In genomic region chr2:98730851-98731708, GRCh38 we compare ENCODE assay signal across 8 cellular contexts. TPM values are rescaled to one million over a fixed set of nuclear protein-coding genes. Genes with fewer than 3 reads are reported as not detected.
DNase-seq lines count a peak whose midpoint lies in the region; ATAC-seq and TF ChIP-seq lines count a peak whose summit lies in the region.

TSS of gene MGAT4A (minus strand) at chr2:98731132. CDS start at chr2:98726332, 4,800 bp downstream.

- H3K9me3 ChIP-seq in CD8-positive, alpha-beta memory T cell (ENCODE audit: low read length) = no peaks in the 10 kb centered on the region
- H3K9me3 ChIP-seq in heart left ventricle = no peaks in the 10 kb centered on the region
- no peaks in the 10 kb centered on the region for H3K9me3 ChIP-seq in upper lobe of right lung

- 0 to 1% (median 0%) methylated on average over 8 to 133 of the region's 133 CpGs for WGBS in heart left ventricle, 4 donors

- H3K27me3 ChIP-seq in CD8-positive, alpha-beta memory T cell (ENCODE audit: insufficient read depth, low read length, poor library complexity, severe bottlenecking) = no peaks in the 10 kb centered on the region
- no peaks in the 10 kb centered on the region for H3K27me3 ChIP-seq in heart left ventricle
- H3K27me3 ChIP-seq in upper lobe of right lung = no peaks in the 10 kb centered on the region

- no peaks in the 10 kb centered on the region for H3K27me3 Mint-ChIP-seq in CD8-positive, alpha-beta memory T cell
- H3K27me3 Mint-ChIP-seq in activated naive CD8-positive, alpha-beta T cell treated with anti-CD3 and anti-CD28 coated beads for 36 hours = no peaks in the 10 kb centered on the region
- H3K27me3 Mint-ChIP-seq in progenitor cell of endocrine pancreas = peaks cover 6% of the 10 kb centered on the region

- H3K4me3 Mint-ChIP-seq in CD8-positive, alpha-beta memory T cell = peak within 1 kb of the TSS; percentile 93 to 97 (median 95)
- peak within 1 kb of the TSS; percentile 88 for H3K4me3 Mint-ChIP-seq in activated naive CD8-positive, alpha-beta T cell treated with anti-CD3 and anti-CD28 coated beads for 36 hours
- H3K4me3 Mint-ChIP-seq in progenitor cell of endocrine pancreas (ENCODE audit: low read depth) = peak within 1 kb of the TSS; percentile 80

- peak within 1 kb of the TSS; percentile 79 to 98 (median 95) for H3K27ac Mint-ChIP-seq in CD8-positive, alpha-beta memory T cell
- H3K27ac Mint-ChIP-seq in activated naive CD8-positive, alpha-beta T cell treated with anti-CD3 and anti-CD28 coated beads for 36 hours = peak within 1 kb of the TSS; percentile 89
- peak within 1 kb of the TSS; percentile 91 for H3K27ac Mint-ChIP-seq in progenitor cell of endocrine pancreas

- peak; percentile 73 to 86 (median 81) for DNase-seq in CD8-positive, alpha-beta memory T cell
- DNase-seq in SKM-1 (lab: John Stamatoyannopoulos, UW; ENCODE audit: unreplicated experiment) (peak; percentile 27), heart left ventricle (peak; percentile 85 to 94 (median 88)), progenitor cell of endocrine pancreas (ENCODE audit: low spot score, unreplicated experiment) (peak; percentile 58), upper lobe of right lung (peak; percentile 92)
- DNase-seq in activated naive CD8-positive, alpha-beta T cell treated with anti-CD3 and anti-CD28 coated beads for 36 hours = peak; percentile 86

- CTCF ChIA-PET in CD8-positive, alpha-beta memory T cell (lab: Charles Lee) = interaction anchor here (1.0 to 5.1 kb wide), 22 partner anchors 11 to 122 kb away, joined by 3 to 33 read pairs (median 4); no protein-coding TSS in a partner anchor

- H3K36me3 Mint-ChIP-seq in CD8-positive, alpha-beta memory T cell = peaks cover 0 to 30% (median 4%) of the 10 kb centered on the region in 3 donors
- H3K36me3 Mint-ChIP-seq in activated naive CD8-positive, alpha-beta T cell treated with anti-CD3 and anti-CD28 coated beads for 36 hours = peaks cover 12% of the 10 kb centered on the region
- H3K36me3 Mint-ChIP-seq in progenitor cell of endocrine pancreas (ENCODE audit: insufficient read depth) = no peaks in the 10 kb centered on the region

- peak in 1 of 2 donors; percentile 95 for TF ChIP-seq POLR2A in heart left ventricle (IDR thresholded peaks at IDR 0.05)

- intact Hi-C loops in heart left ventricle (cut with DNase I) (loop anchor here in 9 of 10 donors (2.0 to 10.0 kb wide), 9 partner anchors 76 to 106 kb away; no protein-coding TSS in a partner anchor), upper lobe of right lung (cut with DNase I) (no loop called here)

- H3K4me3 ChIP-seq in CD8-positive, alpha-beta memory T cell (ENCODE audit: low read length) = peak within 1 kb of the TSS; percentile 72
- H3K4me3 ChIP-seq in heart left ventricle (peak within 1 kb of the TSS; percentile 64 to 98 (median 84)), upper lobe of right lung (peak within 1 kb of the TSS; percentile 82)

- POLR2A ChIA-PET in CD8-positive, alpha-beta memory T cell (lab: Charles Lee) = interaction anchor here (1.0 to 6.4 kb wide), 14 partner anchors 17 to 266 kb away, joined by 3 to 94 read pairs (median 4); no protein-coding TSS in a partner anchor

- H3K4me1 ChIP-seq in CD8-positive, alpha-beta memory T cell (ENCODE audit: insufficient read depth, low read length) = peaks cover 62% of the 10 kb centered on the region
- H3K4me1 ChIP-seq in heart left ventricle (peaks cover 4 to 79% (median 29%) of the 10 kb centered on the region in 12 donors), upper lobe of right lung (peaks cover 33% of the 10 kb centered on the region)

- H3K27ac ChIP-seq in CD8-positive, alpha-beta memory T cell (ENCODE audit: low read depth, low read length) = peak within 1 kb of the TSS; percentile 81
- H3K27ac ChIP-seq in heart left ventricle = peak within 1 kb of the TSS; percentile 75 to 97 (median 94)
- peak within 1 kb of the TSS; percentile 91 for H3K27ac ChIP-seq in upper lobe of right lung

- TF ChIP-seq CTCF in heart left ventricle (IDR thresholded peaks at IDR 0.05) (peak in 1 of 12 donors; percentile 14), progenitor cell of endocrine pancreas (IDR thresholded peaks at IDR 0.05; ENCODE audit: unreplicated experiment) (no peak), upper lobe of right lung (IDR thresholded peaks at IDR 0.05) (no peak)

- H3K36me3 ChIP-seq in CD8-positive, alpha-beta memory T cell (ENCODE audit: insufficient read depth, low read length) = no peaks in the 10 kb centered on the region
- H3K36me3 ChIP-seq in heart left ventricle (no peaks in the 10 kb centered on the region), upper lobe of right lung (no peaks in the 10 kb centered on the region)

- peak; percentile 90 for ATAC-seq in GM19324 (IDR thresholded peaks at IDR 0.05; ENCODE audit: low FRiP score, unreplicated experiment)
- ATAC-seq in HG03520 (IDR thresholded peaks at IDR 0.05; ENCODE audit: unreplicated experiment) = peak; percentile 74
- peak; percentile 57 to 97 (median 92) for ATAC-seq in heart left ventricle
- ATAC-seq in upper lobe of right lung = peak; percentile 96

- H3K4me1 Mint-ChIP-seq in CD8-positive, alpha-beta memory T cell = peaks cover 64 to 76% (median 72%) of the 10 kb centered on the region in 3 donors
- H3K4me1 Mint-ChIP-seq in activated naive CD8-positive, alpha-beta T cell treated with anti-CD3 and anti-CD28 coated beads for 36 hours = peaks cover 61% of the 10 kb centered on the region
- H3K4me1 Mint-ChIP-seq in progenitor cell of endocrine pancreas (ENCODE audit: low read depth) = peaks cover 22% of the 10 kb centered on the region

- H3K9me3 Mint-ChIP-seq in CD8-positive, alpha-beta memory T cell = no peaks in the 10 kb centered on the region
- peaks cover 4% of the 10 kb centered on the region for H3K9me3 Mint-ChIP-seq in activated naive CD8-positive, alpha-beta T cell treated with anti-CD3 and anti-CD28 coated beads for 36 hours
- no peaks in the 10 kb centered on the region for H3K9me3 Mint-ChIP-seq in progenitor cell of endocrine pancreas (ENCODE audit: low read depth)

RNA-seq across cellular contexts. Expression of gene MGAT4A, which starts in this region (rescaled TPM):
- total RNA-seq in CD8-positive, alpha-beta memory T cell = 10 to 100 TPM; 65.2 to 66.8 TPM
- 211 TPM for polyA plus RNA-seq in CD8-positive, alpha-beta memory T cell
- 10 to 100 TPM; 45.1 to 49.3 TPM for total RNA-seq in activated naive CD8-positive, alpha-beta T cell treated with anti-CD3 and anti-CD28 coated beads for 36 hours
- total RNA-seq in heart left ventricle (10 to 100 TPM; 10.2 to 45.0 (median 18.2) TPM), progenitor cell of endocrine pancreas (33.5 and 37.6 TPM in 2 replicates), upper lobe of right lung (85.8 TPM)
- 1 to 10 TPM; 4.2 to 6.7 TPM for polyA plus RNA-seq in heart left ventricle

Comparison
In these comparisons a context has a peak if more than half of its experiments do, and no peak if none do; other contexts are left out.
1. Peak in every context shown above with its lines: DNase-seq, ATAC-seq, H3K4me3 ChIP-seq and H3K27ac ChIP-seq.
2. RNA of gene MGAT4A (polyA plus RNA-seq): 211 TPM in CD8-positive, alpha-beta memory T cell (single experiment); 4.2 to 6.7 TPM in heart left ventricle; every median in the first group is over 10 times any median in the second.
3. DNase-seq: peak in every context shown above with its lines; median percentile 92 in upper lobe of right lung; 88 in heart left ventricle; 86 in activated naive CD8-positive, alpha-beta T cell treated with anti-CD3 and anti-CD28 coated beads for 36 hours; 81 in CD8-positive, alpha-beta memory T cell; 58 in progenitor cell of endocrine pancreas; 27 in SKM-1.